In the genomic region with DNA sequence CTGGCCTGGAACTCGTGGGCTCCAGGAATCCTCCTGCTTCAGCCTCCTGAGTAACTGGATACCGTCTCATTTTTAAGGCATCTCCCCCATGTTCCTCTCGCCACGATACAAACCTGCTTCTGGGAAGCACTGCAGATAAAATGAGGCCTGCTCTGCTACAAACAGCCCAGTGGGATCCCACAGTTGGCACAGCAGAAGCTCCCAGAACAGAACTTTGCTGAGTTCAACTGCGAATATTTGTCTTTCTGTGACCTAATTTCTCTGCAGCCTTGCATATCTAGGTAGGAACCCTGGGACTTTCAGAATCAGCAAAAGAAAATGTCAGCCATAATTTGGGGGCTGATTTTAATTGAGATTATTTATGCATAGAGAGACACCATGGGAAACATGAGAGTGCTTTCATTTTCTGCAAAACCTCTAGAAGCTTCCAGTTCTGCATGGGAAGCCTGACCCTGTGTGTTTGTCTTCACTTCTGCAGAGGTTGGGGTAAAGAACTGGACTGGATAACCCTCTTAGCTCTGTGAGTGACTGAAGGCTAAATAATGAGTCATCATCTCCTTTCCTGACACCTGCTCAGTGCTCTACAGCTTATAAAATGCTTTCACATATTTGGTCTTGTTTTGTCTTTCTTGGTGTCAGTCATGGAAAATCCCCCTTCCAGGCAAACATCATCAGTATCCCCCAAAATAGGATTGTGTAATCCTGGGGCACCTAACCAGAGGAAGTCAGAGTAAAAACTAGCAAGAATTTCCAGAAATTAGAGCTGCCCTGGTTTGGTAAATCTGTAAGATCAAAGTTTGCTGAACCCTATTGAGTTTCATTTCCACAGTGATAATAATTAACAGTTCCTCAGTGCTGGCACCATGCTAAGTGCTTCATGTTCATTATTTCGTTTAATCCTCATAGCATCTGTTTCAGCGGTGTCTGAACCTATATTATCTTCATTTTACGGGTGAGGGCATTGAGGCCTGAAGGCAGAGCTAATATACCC, we compare ENCODE assay signal across 13 cellular contexts.
DNase-seq lines count a peak whose midpoint lies in the region; ATAC-seq, FAIRE-seq and TF ChIP-seq lines count a peak whose summit lies in the region.
"Had no signal": no experiment of that assay in that cellular context is flagged by ENCODE, and none has a peak within 500 bp of the region (broad histone marks: within the 10 kb centered on the region; RNA-seq: fewer than 3 reads in every experiment).

No MANE protein-coding gene starts in this region.

- no peaks in the 10 kb centered on the region for H4K20me1 ChIP-seq in HepG2 (ENCODE audit: insufficient read depth, low read length)

- H3K9ac ChIP-seq in HepG2 (ENCODE audit: insufficient read depth, low read depth, low read length), result no peak overlapping the region

- CTCF ChIA-PET in HepG2 (lab: Yijun Ruan, JAX; ENCODE audit: low intra/inter-chr PET ratio, low total read pairs), result no interaction called here

- no peak overlapping the region for H3K4me2 ChIP-seq in HepG2 (ENCODE audit: low read depth, low read length)

- no peaks in the 10 kb centered on the region for H3K9me3 ChIP-seq in right lobe of liver
- no peaks in the 10 kb centered on the region for H3K9me3 ChIP-seq in HepG2 (ENCODE audit: low read length)
- no peaks in the 10 kb centered on the region for H3K9me3 ChIP-seq in SJCRH30 (replicated peaks)

- in situ Hi-C loops in HepG2 (cut with HindIII; ENCODE audit: extremely low pct_ligation_motif_present, low pct_unique_long_range_greater_than_20kb), result no loop called here

- H3K4me3 ChIP-seq in right lobe of liver (no peak overlapping the region), HepG2 (replicated peaks in 1 of 3; ENCODE audit: insufficient read depth in 1 of 3, low read depth in 2 of 3, low read length in 3 of 3) (no peak overlapping the region), SJCRH30 (no peak overlapping the region)

- no TSS peak for BruUV-seq in HepG2 (replicated peaks; lab: Mats Ljungman, UMichigan)

- H2AFZ ChIP-seq in HepG2 (ENCODE audit: low read length), result no peak overlapping the region

- no peaks in the 10 kb centered on the region for H3K27me3 ChIP-seq in right lobe of liver
- H3K27me3 ChIP-seq in HepG2 (ENCODE audit: control insufficient read depth in 1 of 2, insufficient read depth in 2 of 2, low read length in 2 of 2), result peaks cover 0 to 5% of the 10 kb centered on the region in 2 experiments; a peak in 1 of 5 replicates
- no peaks in the 10 kb centered on the region for H3K27me3 ChIP-seq in SJCRH30
- H3K27me3 ChIP-seq: foreskin keratinocyte had no signal

- POLR2A ChIA-PET in HepG2 (lab: Yijun Ruan, JAX), result no interaction called here

- 43% methylated on average over 8 of the region's 8 CpGs for WGBS in right lobe of liver (ENCODE audit: insufficient coverage, low coverage, low lambda C conversion rate, missing lambda C conversion rate)
- WGBS in HepG2 (ENCODE audit: low lambda C conversion rate), result 2% methylated on average over 8 of the region's 8 CpGs

- TF ChIP-seq POLR2A in right lobe of liver (IDR thresholded peaks at IDR 0.05) (no peak), HepG2 (IDR thresholded peaks at IDR 0.05; ENCODE audit: insufficient read depth in 1 of 2, low read depth in 2 of 2, low read length in 2 of 2) (no peak)

- TF ChIP-seq RAD21 in HepG2 (CRISPR knock-in tag; IDR thresholded peaks at IDR 0.05), result no peak

- intact Hi-C loops in right lobe of liver (cut with DNase I), result no loop called here
- intact Hi-C loops in HepG2 (cut with micrococcal nuclease; ENCODE audit: unreplicated experiment), result no loop called here

- H3K27ac Mint-ChIP-seq in stimulated activated naive B cell treated with anti-CD40 and anti-IgM and Interleukin-4, amounts not matched to agents 10 μg/mL and 1 μg/mL and 100 μg/mL, for 72 hours, result no peak overlapping the region
- no peak overlapping the region for H3K27ac Mint-ChIP-seq in activated naive CD8-positive, alpha-beta T cell treated with anti-CD3 and anti-CD28 coated beads, Interleukin-2, amount 50 U/mL, for 24 hours
- H3K27ac Mint-ChIP-seq: T-helper 1 cell treated with Interleukin-12 subunit alpha and Interleukin-12 subunit beta and Interleukin-4 antibody, amounts not matched to agents 30 μg/mL and 1 μg/mL, for 36 hours had no signal

- DNase-seq in right lobe of liver (no peak), HepG2 (ENCODE audit: low spot score) (no peak), SJCRH30 (no peak)
- no peak for DNase-seq in stimulated activated naive B cell treated with anti-CD40 and anti-IgM and Interleukin-4, amounts not matched to agents 10 μg/mL and 1 μg/mL and 100 μg/mL, for 72 hours
- no peak for DNase-seq in activated CD8-positive, alpha-beta memory T cell treated with anti-CD3 and anti-CD28 coated beads, Interleukin-2, amount 50 U/mL, for 4 hours
- DNase-seq in activated naive CD8-positive, alpha-beta T cell treated with anti-CD3 and anti-CD28 coated beads, Interleukin-2, amount 50 U/mL, for 24 hours, result no peak
- DNase-seq: activated T-cell treated with anti-CD3 and anti-CD28 coated beads for 4 hours; foreskin keratinocyte; NCI-H446 treated with DMSO at 0.1 percent for 48 hours; stimulated activated CD4-positive, alpha-beta T cell treated with anti-CD3 and anti-CD28 coated beads, Interleukin-12 subunit alpha, Interleukin-12 subunit beta, amount 100 ng/mL, for 4 hours had no signal

- H3K27ac ChIP-seq in right lobe of liver (peak overlapping the region in 2 of 3 donors; percentile 35 to 47), HepG2 (ENCODE audit: extremely low read length, insufficient read depth, low read length) (no peak overlapping the region), SJCRH30 (no peak overlapping the region)
- H3K27ac ChIP-seq: foreskin keratinocyte had no signal

- H3K36me3 ChIP-seq in right lobe of liver (no peaks in the 10 kb centered on the region), HepG2 (replicated peaks in 1 of 2; ENCODE audit: control insufficient read depth in 1 of 2, insufficient read depth in 2 of 2, low read length in 2 of 2) (no peaks in the 10 kb centered on the region), SJCRH30 (no peaks in the 10 kb centered on the region)

- no peaks in the 10 kb centered on the region for H3K79me2 ChIP-seq in HepG2 (ENCODE audit: insufficient read depth, low read length)

- TF ChIP-seq EP300 in HepG2 (IDR thresholded peaks at IDR 0.05; ENCODE audit: low read depth in 2 of 2, low read length in 2 of 2) (no peak), HepG2 (CRISPR knock-in tag; IDR thresholded peaks at IDR 0.05; ENCODE audit: borderline replicate concordance) (no peak)

- H3K4me3 Mint-ChIP-seq in stimulated activated naive B cell treated with anti-CD40 and anti-IgM and Interleukin-4, amounts not matched to agents 10 μg/mL and 1 μg/mL and 100 μg/mL, for 72 hours, result no peak overlapping the region
- H3K4me3 Mint-ChIP-seq in activated naive CD8-positive, alpha-beta T cell treated with anti-CD3 and anti-CD28 coated beads, Interleukin-2, amount 50 U/mL, for 24 hours, result no peak overlapping the region
- H3K4me3 Mint-ChIP-seq: T-helper 1 cell treated with Interleukin-12 subunit alpha and Interleukin-12 subunit beta and Interleukin-4 antibody, amounts not matched to agents 30 μg/mL and 1 μg/mL, for 36 hours had no signal

- H3K36me3 Mint-ChIP-seq in stimulated activated naive B cell treated with anti-CD40 and anti-IgM and Interleukin-4, amounts not matched to agents 10 μg/mL and 1 μg/mL and 100 μg/mL, for 72 hours, result no peaks in the 10 kb centered on the region
- H3K36me3 Mint-ChIP-seq in activated naive CD8-positive, alpha-beta T cell treated with anti-CD3 and anti-CD28 coated beads, Interleukin-2, amount 50 U/mL, for 24 hours (ENCODE audit: low read depth), result no peaks in the 10 kb centered on the region

- H3K4me1 ChIP-seq in right lobe of liver, result peaks cover 0 to 10% (median 0%) of the 10 kb centered on the region in 4 donors
- H3K4me1 ChIP-seq in HepG2 (ENCODE audit: insufficient read depth, low read length), result no peaks in the 10 kb centered on the region
- no peaks in the 10 kb centered on the region for H3K4me1 ChIP-seq in SJCRH30
- H3K4me1 ChIP-seq: foreskin keratinocyte had no signal

- H3K27me3 Mint-ChIP-seq in stimulated activated naive B cell treated with anti-CD40 and anti-IgM and Interleukin-4, amounts not matched to agents 10 μg/mL and 1 μg/mL and 100 μg/mL, for 72 hours, result peaks cover 0 to 9% of the 10 kb centered on the region in 2 donors
- H3K27me3 Mint-ChIP-seq in activated naive CD8-positive, alpha-beta T cell treated with anti-CD3 and anti-CD28 coated beads, Interleukin-2, amount 50 U/mL, for 24 hours, result no peaks in the 10 kb centered on the region

- TF ChIP-seq CTCF in right lobe of liver (IDR thresholded peaks at IDR 0.05) (no peak), HepG2 (CRISPR knock-in tag; IDR thresholded peaks at IDR 0.05) (no peak)

- ATAC-seq in right lobe of liver (peak; percentile 29 to 93 (median 59)), HepG2 (no peak), HG02840 (IDR thresholded peaks at IDR 0.05; ENCODE audit: low FRiP score, unreplicated experiment) (peak; percentile 90), HG03575 (IDR thresholded peaks at IDR 0.05; ENCODE audit: extremely low read depth, insufficient number of reproducible peaks, low FRiP score, unreplicated experiment) (peak; percentile 81)
- peak; percentile 71 to 89 for ATAC-seq in stimulated activated naive B cell treated with anti-CD40 and anti-IgM and Interleukin-4, amounts not matched to agents 10 μg/mL and 1 μg/mL and 100 μg/mL, for 72 hours (replicated peaks)
- no peak for ATAC-seq in activated naive CD8-positive, alpha-beta T cell treated with anti-CD3 and anti-CD28 coated beads, Interleukin-2, amount 50 U/mL, for 24 hours
- ATAC-seq: foreskin keratinocyte had no signal

- H3K4me1 Mint-ChIP-seq in stimulated activated naive B cell treated with anti-CD40 and anti-IgM and Interleukin-4, amounts not matched to agents 10 μg/mL and 1 μg/mL and 100 μg/mL, for 72 hours, result no peaks in the 10 kb centered on the region
- no peaks in the 10 kb centered on the region for H3K4me1 Mint-ChIP-seq in activated naive CD8-positive, alpha-beta T cell treated with anti-CD3 and anti-CD28 coated beads, Interleukin-2, amount 50 U/mL, for 24 hours

- peaks cover 2 to 3% of the 10 kb centered on the region in 2 donors for H3K9me3 Mint-ChIP-seq in stimulated activated naive B cell treated with anti-CD40 and anti-IgM and Interleukin-4, amounts not matched to agents 10 μg/mL and 1 μg/mL and 100 μg/mL, for 72 hours
- no peaks in the 10 kb centered on the region for H3K9me3 Mint-ChIP-seq in activated naive CD8-positive, alpha-beta T cell treated with anti-CD3 and anti-CD28 coated beads, Interleukin-2, amount 50 U/mL, for 24 hours
- H3K9me3 Mint-ChIP-seq: T-helper 1 cell treated with Interleukin-12 subunit alpha and Interleukin-12 subunit beta and Interleukin-4 antibody, amounts not matched to agents 30 μg/mL and 1 μg/mL, for 36 hours had no signal

- no peak for FAIRE-seq in HepG2 (lab: Jason Lieb, UNC)

TF ChIP-seq in HepG2, 621 proteins besides CTCF, POLR2A, EP300 and RAD21 (continues in another document):
- TF ChIP-seq NFIB (CRISPR knock-in tag; IDR thresholded peaks at IDR 0.05; ENCODE audit: borderline replicate concordance) (no peak), HMG20B (CRISPR knock-in tag; conservative IDR thresholded peaks at IDR 0.05) (no peak), ELF4 (CRISPR knock-in tag; IDR thresholded peaks at IDR 0.05; ENCODE audit: borderline replicate concordance) (no peak)

Comparison
In these comparisons a context has a peak if more than half of its experiments do, and no peak if none do; other contexts are left out.
1. ATAC-seq: peak in right lobe of liver (4 of 4), HG02840 (single experiment), HG03575 (single experiment) and stimulated activated naive B cell treated with anti-CD40 and anti-IgM and Interleukin-4, amounts not matched to agents 10 μg/mL and 1 μg/mL and 100 μg/mL, for 72 hours (2 of 2); none in HepG2 (single experiment) and activated naive CD8-positive, alpha-beta T cell treated with anti-CD3 and anti-CD28 coated beads, Interleukin-2, amount 50 U/mL, for 24 hours (single experiment).
2. H3K27ac ChIP-seq: peak in right lobe of liver (2 of 3); none in HepG2 (single experiment) and SJCRH30 (single experiment).